ENCODE assay signal across 27 cellular contexts in genomic region chr11:44654057-44654456, GRCh38.
"Had no signal": no experiment of that assay in that cellular context is flagged by ENCODE, and none has a peak within 500 bp of the region (broad histone marks: within the 10 kb centered on the region; RNA-seq: fewer than 3 reads in every experiment).

No MANE protein-coding gene starts in this region.

- H3K27me3 ChIP-seq: ovary, right lobe of liver, sigmoid colon, testis, upper lobe of right lung, uterus had no signal

- H3K4me1 ChIP-seq: parathyroid adenoma, psoas muscle, right lobe of liver, suprapubic skin, testis, tibial artery, transverse colon, upper lobe of right lung, uterus had no signal

- DNase-seq: naive B cell; naive thymus-derived CD8-positive, alpha-beta T cell; nephron progenitor cell; occipital lobe; ovary; psoas muscle; right cardiac atrium; right lobe of liver; small intestine; stimulated activated CD4-positive, alpha-beta T cell treated with anti-CD3 and anti-CD28 coated beads, Interleukin-12 subunit alpha, Interleukin-12 subunit beta, amount 100 ng/mL, for 4 hours; stimulated activated CD4-positive, alpha-beta T cell treated with anti-CD3 and anti-CD28 coated beads, Interleukin-1b, Interleukin-23, amount 100 ng/mL, for 48 hours; stimulated activated CD4-positive, alpha-beta T cell treated with anti-CD3 and anti-CD28 coated beads, Interleukin-4, amount 100 ng/mL, for 1 hour; stimulated activated CD4-positive, alpha-beta T cell treated with anti-CD3 and anti-CD28 coated beads, Interleukin-4, amount 100 ng/mL, for 4 hours; stimulated activated CD8-positive, alpha-beta memory T cell treated with anti-CD3 and anti-CD28 coated beads, Interleukin-4, amount 100 ng/mL, for 48 hours; stimulated activated naive CD4-positive, alpha-beta T cell; stimulated activated naive CD8-positive, alpha-beta T cell treated with anti-CD3 and anti-CD28 coated beads, Interleukin-15, amount 100 ng/mL, for 72 hours; stimulated activated naive CD8-positive, alpha-beta T cell treated with anti-CD3 and anti-CD28 coated beads, Interleukin-15, Interleukin-2, amounts not matched to agents 100 U/mL and 50 U/mL, for 24 hours; substantia nigra; testis; tibial artery; transverse colon; upper lobe of right lung; uterus had no signal

- H3K27ac ChIP-seq: ovary, parathyroid adenoma, psoas muscle, right lobe of liver, sigmoid colon, suprapubic skin, testis, tibial artery, transverse colon, upper lobe of right lung, uterus had no signal

- H3K36me3 ChIP-seq: ovary, right lobe of liver, sigmoid colon, suprapubic skin, tibial artery, transverse colon, upper lobe of right lung, uterus had no signal

- H3K9me3 ChIP-seq: ovary, psoas muscle, right lobe of liver, sigmoid colon, suprapubic skin, testis, tibial artery, transverse colon, upper lobe of right lung, uterus had no signal

- ATAC-seq: naive thymus-derived CD8-positive, alpha-beta T cell; psoas muscle; right cardiac atrium; stimulated activated memory B cell treated with anti-CD40 and anti-IgM and Interleukin-4, amounts not matched to agents 10 μg/mL and 1 μg/mL and 100 μg/mL, for 72 hours; stimulated activated naive CD8-positive, alpha-beta T cell treated with anti-CD3 and anti-CD28 coated beads, Interleukin-15, amount 100 ng/mL, for 72 hours; stimulated activated naive CD8-positive, alpha-beta T cell treated with anti-CD3 and anti-CD28 coated beads, Interleukin-15, Interleukin-2, amounts not matched to agents 100 U/mL and 50 U/mL, for 24 hours; upper lobe of right lung had no signal

- H3K4me3 ChIP-seq: ovary, psoas muscle, right lobe of liver, sigmoid colon, suprapubic skin, testis, tibial artery, transverse colon, upper lobe of right lung, uterus had no signal
